Comparison of ENCODE assay signal across 25 cellular contexts in the genomic region with DNA sequence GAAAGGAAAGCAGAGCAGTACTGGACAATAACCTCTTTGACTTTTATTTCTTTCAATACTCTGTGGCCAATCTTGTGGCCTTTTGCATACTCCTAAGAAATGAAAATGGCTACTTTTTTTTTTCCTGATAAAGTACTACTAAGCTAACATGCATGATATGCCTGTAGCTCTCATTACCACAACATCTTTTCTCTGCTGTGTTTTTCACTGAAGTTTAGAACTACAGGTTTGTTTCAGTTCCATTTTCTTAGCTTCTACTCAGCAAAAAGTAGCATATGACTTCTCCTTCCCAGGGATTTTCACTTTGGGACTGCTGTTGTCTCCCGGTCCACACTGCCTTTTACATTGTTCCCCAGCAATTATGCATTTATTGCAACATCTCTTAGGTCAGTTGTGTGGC.
"Had no signal": no experiment of that assay in that cellular context is flagged by ENCODE, and none has a peak within 500 bp of the region (broad histone marks: within the 10 kb centered on the region; RNA-seq: fewer than 3 reads in every experiment).

No MANE protein-coding gene starts in this region.

- H3K4me3 Mint-ChIP-seq: dendritic cell treated with granulocyte-macrophage colony-stimulating factor and Interleukin-4, amounts not matched to agents 40 ng/mL and 50 ng/mL, for 4 days; effector memory CD8-positive, alpha-beta T cell; endodermal cell; mesothelial cell of epicardium; naive B cell had no signal

- H3K27ac ChIP-seq: colonic mucosa, epithelial cell of prostate, esophagus squamous epithelium, gastrocnemius medialis, heart right ventricle, left lung, lower lobe of right lung had no signal

- H3K36me3 ChIP-seq: colonic mucosa, esophagus squamous epithelium, gastrocnemius medialis, heart right ventricle, left lung, lower lobe of right lung had no signal

- H3K27me3 Mint-ChIP-seq: dendritic cell treated with granulocyte-macrophage colony-stimulating factor and Interleukin-4, amounts not matched to agents 40 ng/mL and 50 ng/mL, for 4 days; effector memory CD8-positive, alpha-beta T cell had no signal

- DNase-seq: colonic mucosa; cortex of kidney; effector CD8-positive, alpha-beta T cell; effector memory CD8-positive, alpha-beta T cell; endodermal cell; erythroblast; esophagus squamous epithelium; foreskin fibroblast; foreskin melanocyte; gastrocnemius medialis; glutamatergic neuron; head of caudate nucleus; heart right ventricle; hippocampal formation; left cardiac atrium; left lung; left ventricle myocardium superior; lower lobe of right lung; mesenchymal stem cell; mucosa of descending colon; naive B cell had no signal

- H3K9me3 Mint-ChIP-seq: dendritic cell treated with granulocyte-macrophage colony-stimulating factor and Interleukin-4, amounts not matched to agents 40 ng/mL and 50 ng/mL, for 4 days; endodermal cell; mesothelial cell of epicardium had no signal

- H3K27ac Mint-ChIP-seq: dendritic cell treated with granulocyte-macrophage colony-stimulating factor and Interleukin-4, amounts not matched to agents 40 ng/mL and 50 ng/mL, for 4 days; effector memory CD8-positive, alpha-beta T cell; endodermal cell; mesothelial cell of epicardium; naive B cell had no signal

- H3K4me3 ChIP-seq: colonic mucosa, esophagus squamous epithelium, gastrocnemius medialis, heart right ventricle, left lung, lower lobe of right lung, mucosa of descending colon had no signal

- H3K27me3 ChIP-seq: colonic mucosa, esophagus squamous epithelium, gastrocnemius medialis, heart right ventricle, left lung had no signal

- H3K9me3 ChIP-seq: colonic mucosa, esophagus squamous epithelium, gastrocnemius medialis, heart right ventricle, left lung, lower lobe of right lung, mucosa of descending colon had no signal

- ATAC-seq: effector memory CD8-positive, alpha-beta T cell; esophagus mucosa; gastrocnemius medialis; heart right ventricle; left cardiac atrium; left lung; left ventricle myocardium superior; lower lobe of right lung; mucosa of descending colon had no signal

- H3K4me1 Mint-ChIP-seq: endodermal cell, mesothelial cell of epicardium, naive B cell had no signal

- H3K36me3 Mint-ChIP-seq: mesothelial cell of epicardium, naive B cell had no signal

- H3K4me1 ChIP-seq: colonic mucosa, esophagus squamous epithelium, gastrocnemius medialis, heart right ventricle, left lung, lower lobe of right lung had no signal
